Comparison of ENCODE assay signal across 13 cellular contexts in genomic region chr6:41964201-41964887, GRCh38. TPM values are rescaled to one million over a fixed set of nuclear protein-coding genes. Genes with fewer than 3 reads are reported as not detected.
DNase-seq lines count a peak whose midpoint lies in the region; ATAC-seq and TF ChIP-seq lines count a peak whose summit lies in the region.
"Had no signal": no experiment of that assay in that cellular context is flagged by ENCODE, and none has a peak within 500 bp of the region (broad histone marks: within the 10 kb centered on the region; RNA-seq: fewer than 3 reads in every experiment).

No MANE protein-coding gene starts in this region.

- H3K36me3 ChIP-seq in left ventricle myocardium inferior: no peaks in the 10 kb centered on the region
- H3K36me3 ChIP-seq: HAP-1 had no signal

- no peaks in the 10 kb centered on the region for H3K27me3 Mint-ChIP-seq in activated CD4-positive, alpha-beta T cell treated with anti-CD3 and anti-CD28 coated beads, Interleukin-2, amount 10 ng/mL, durations not matched to agents 7 days and 5 days
- H3K27me3 Mint-ChIP-seq in WTC11 (ENCODE audit: low read depth): no peaks in the 10 kb centered on the region; the same call in 1 of the 2 replicates

- H3K4me3 ChIP-seq in left ventricle myocardium inferior: no peak overlapping the region
- H3K4me3 ChIP-seq: heart right ventricle had no signal

- no peak for TF ChIP-seq CTCF in WTC11 (IDR thresholded peaks at IDR 0.05)
- no peak for TF ChIP-seq CTCF in left ventricle myocardium inferior (IDR thresholded peaks at IDR 0.05; ENCODE audit: borderline replicate concordance)

- TF ChIP-seq POLR2A in erythroblast (IDR thresholded peaks at IDR 0.05; ENCODE audit: low read length): no peak

- intact Hi-C loops in left ventricle myocardium inferior (cut with micrococcal nuclease): no loop called here

- no peaks in the 10 kb centered on the region for H3K9me3 ChIP-seq in left ventricle myocardium inferior (replicated peaks)
- H3K9me3 ChIP-seq: HAP-1, heart right ventricle had no signal

- no peak overlapping the region for H3K27ac ChIP-seq in left ventricle myocardium inferior (replicated peaks)
- H3K27ac ChIP-seq: heart right ventricle had no signal

- peaks cover 62% of the 10 kb centered on the region for H3K4me1 Mint-ChIP-seq in activated CD4-positive, alpha-beta T cell treated with anti-CD3 and anti-CD28 coated beads, Interleukin-2, amount 10 ng/mL, durations not matched to agents 7 days and 5 days
- peaks cover 51% of the 10 kb centered on the region for H3K4me1 Mint-ChIP-seq in WTC11

- peaks cover 5% of the 10 kb centered on the region for H3K4me1 ChIP-seq in left ventricle myocardium inferior

- peak overlapping the region; percentile 11 for H3K27ac Mint-ChIP-seq in activated CD4-positive, alpha-beta T cell treated with anti-CD3 and anti-CD28 coated beads, Interleukin-2, amount 10 ng/mL, durations not matched to agents 7 days and 5 days
- H3K27ac Mint-ChIP-seq in WTC11: peak overlapping the region; percentile 84
- H3K27ac Mint-ChIP-seq: brain had no signal

- H3K9me3 Mint-ChIP-seq in activated CD4-positive, alpha-beta T cell treated with anti-CD3 and anti-CD28 coated beads, Interleukin-2, amount 10 ng/mL, durations not matched to agents 7 days and 5 days: no peaks in the 10 kb centered on the region
- peaks cover 4% of the 10 kb centered on the region; the same call in 1 of the 2 replicates for H3K9me3 Mint-ChIP-seq in WTC11
- H3K9me3 Mint-ChIP-seq: brain had no signal

- H3K36me3 Mint-ChIP-seq in activated CD4-positive, alpha-beta T cell treated with anti-CD3 and anti-CD28 coated beads, Interleukin-2, amount 10 ng/mL, durations not matched to agents 7 days and 5 days (ENCODE audit: low read depth): peaks cover 21% of the 10 kb centered on the region
- no peaks in the 10 kb centered on the region for H3K36me3 Mint-ChIP-seq in WTC11
- H3K36me3 Mint-ChIP-seq: brain had no signal

- CTCF ChIA-PET in activated CD4-positive, alpha-beta T cell treated with anti-CD3 and anti-CD28 coated beads, Interleukin-2, amount 10 ng/mL, durations not matched to agents 7 days and 5 days (lab: Charles Lee): interaction anchor here (1.0 to 5.6 kb wide), 9 partner anchors 9 to 177 kb away, joined by 3 to 32 read pairs (median 4); partner anchors contain the start of genes BYSL, MED20 and TOMM6
- CTCF ChIA-PET in WTC11 (lab: Charles Lee): interaction anchor here (0.6 to 4.1 kb wide), 8 partner anchors 24 to 178 kb away, joined by 3 to 38 read pairs (median 10); partner anchors contain the start of genes BYSL, CCND3, MED20 and TOMM6

- no peaks in the 10 kb centered on the region for H3K27me3 ChIP-seq in left ventricle myocardium inferior (ENCODE audit: low read depth)
- H3K27me3 ChIP-seq: heart right ventricle had no signal

- H3K4me3 Mint-ChIP-seq in activated CD4-positive, alpha-beta T cell treated with anti-CD3 and anti-CD28 coated beads, Interleukin-2, amount 10 ng/mL, durations not matched to agents 7 days and 5 days: no peak overlapping the region
- H3K4me3 Mint-ChIP-seq in WTC11: no peak overlapping the region; the same call in 1 of the 2 replicates

- ATAC-seq in WTC11: no peak
- ATAC-seq in stimulated activated naive CD8-positive, alpha-beta T cell treated with anti-CD3 and anti-CD28 coated beads, Interleukin-15, Interleukin-2, amounts not matched to agents 100 U/mL and 50 U/mL, for 24 hours: peak; percentile 29
- ATAC-seq: heart right ventricle had no signal

- DNase-seq in activated CD4-positive, alpha-beta T cell treated with anti-CD3 and anti-CD28 coated beads, Interleukin-2, amount 10 ng/mL, durations not matched to agents 7 days and 5 days: no peak
- DNase-seq in activated CD4-positive, alpha-beta T cell treated with anti-CD3 and anti-CD28 coated beads for 4 hours: no peak
- no peak for DNase-seq in WTC11 (ENCODE audit: low spot score)
- peak; percentile 54 to 61 for DNase-seq in erythroblast (lab: John Stamatoyannopoulos, UW)
- DNase-seq in stimulated activated naive CD8-positive, alpha-beta T cell treated with anti-CD3 and anti-CD28 coated beads, Interleukin-15, Interleukin-2, amounts not matched to agents 100 U/mL and 50 U/mL, for 24 hours: peak; percentile 25
- DNase-seq in left ventricle myocardium inferior: no peak
- no peak for DNase-seq in AG08395 (ENCODE audit: low spot score)
- DNase-seq in HK-2 (ENCODE audit: unreplicated experiment): no peak
- DNase-seq: activated CD4-positive, alpha-beta T cell treated with anti-CD3 and anti-CD28 coated beads, Interleukin-2, amount 50 U/mL, for 48 hours; heart right ventricle; NCI-H1436 treated with DMSO at 0.1 percent for 48 hours had no signal

- POLR2A ChIA-PET in activated CD4-positive, alpha-beta T cell treated with anti-CD3 and anti-CD28 coated beads, Interleukin-2, amount 10 ng/mL, durations not matched to agents 7 days and 5 days (lab: Charles Lee): no interaction called here
- POLR2A ChIA-PET in WTC11 (lab: Charles Lee): interaction anchor here (2.0 to 2.1 kb wide), 2 partner anchors 23 to 25 kb away, joined by 7 to 9 read pairs; partner anchors contain the start of gene CCND3

TF ChIP-seq in WTC11, 78 proteins besides CTCF, POLR2A, EP300 and RAD21 (continues in another document):
- no peak for TF ChIP-seq OVOL2 (CRISPR knock-in tag; IDR thresholded peaks at IDR 0.05; ENCODE audit: borderline replicate concordance)
- no peak for TF ChIP-seq ZNF671 (CRISPR knock-in tag; IDR thresholded peaks at IDR 0.05)
- no peak for TF ChIP-seq ZNF396 (CRISPR knock-in tag; IDR thresholded peaks at IDR 0.05; ENCODE audit: borderline replicate concordance)
- TF ChIP-seq ZNF281 (CRISPR knock-in tag; IDR thresholded peaks at IDR 0.05): no peak
- TF ChIP-seq NFE2L1 (CRISPR knock-in tag; IDR thresholded peaks at IDR 0.05): peak; percentile 13; the same call in 1 of the 2 replicates
- peak; percentile 100 for TF ChIP-seq ZBTB43 (CRISPR knock-in tag; IDR thresholded peaks at IDR 0.05)
- TF ChIP-seq ATF2 (CRISPR knock-in tag; IDR thresholded peaks at IDR 0.05; ENCODE audit: borderline replicate concordance, low read depth): no peak
- TF ChIP-seq NR1H2 (CRISPR knock-in tag; IDR thresholded peaks at IDR 0.05): no peak

RNA-seq across cellular contexts. Expression of gene CCND3, which starts 22.7 kb away (rescaled TPM):
- 100 to 1,000 TPM; 461 to 520 TPM for total RNA-seq in activated CD4-positive, alpha-beta T cell treated with anti-CD3 and anti-CD28 coated beads, Interleukin-2, amount 10 ng/mL, durations not matched to agents 7 days and 5 days
- 23.0 to 33.6 TPM (median 23.0 TPM) in 3 replicates for total RNA-seq in WTC11 (2021)
- total RNA-seq in left ventricle myocardium inferior: 44.5 TPM

RNA-seq across cellular contexts. Expression of gene BYSL, which starts 43.0 kb away (rescaled TPM):
- total RNA-seq in activated CD4-positive, alpha-beta T cell treated with anti-CD3 and anti-CD28 coated beads, Interleukin-2, amount 10 ng/mL, durations not matched to agents 7 days and 5 days: 10 to 100 TPM; 29.3 to 29.8 TPM
- total RNA-seq in WTC11 (2021) (40.3 to 50.8 TPM (median 43.8 TPM) in 3 replicates), left ventricle myocardium inferior (9.0 TPM)

RNA-seq across cellular contexts. Expression of gene MED20, which starts 43.4 kb away (rescaled TPM):
- 10 to 100 TPM; 18.6 to 22.7 TPM for total RNA-seq in activated CD4-positive, alpha-beta T cell treated with anti-CD3 and anti-CD28 coated beads, Interleukin-2, amount 10 ng/mL, durations not matched to agents 7 days and 5 days
- total RNA-seq in WTC11 (2021) (37.5 to 42.4 TPM (median 38.9 TPM) in 3 replicates), left ventricle myocardium inferior (18.1 TPM)

Comparison
In these comparisons a context has a peak if more than half of its experiments do, and no peak if none do; other contexts are left out.
1. DNase-seq: peak in erythroblast (2 of 2) and stimulated activated naive CD8-positive, alpha-beta T cell treated with anti-CD3 and anti-CD28 coated beads, Interleukin-15, Interleukin-2, amounts not matched to agents 100 U/mL and 50 U/mL, for 24 hours (single experiment); none in activated CD4-positive, alpha-beta T cell treated with anti-CD3 and anti-CD28 coated beads, Interleukin-2, amount 10 ng/mL, durations not matched to agents 7 days and 5 days (single experiment), activated CD4-positive, alpha-beta T cell treated with anti-CD3 and anti-CD28 coated beads for 4 hours (0 of 2), WTC11 (single experiment), left ventricle myocardium inferior (single experiment), AG08395 (single experiment) and HK-2 (single experiment).
2. RNA of gene CCND3, which starts 22.7 kb away (total RNA-seq): 461 to 520 TPM in activated CD4-positive, alpha-beta T cell treated with anti-CD3 and anti-CD28 coated beads, Interleukin-2, amount 10 ng/mL, durations not matched to agents 7 days and 5 days; 44.5 TPM in left ventricle myocardium inferior (single experiment) and 23.0 to 33.6 TPM in WTC11; every median in the first group is over 10 times any median in the second.